In genomic region chr14:102316746-102317563, GRCh38 we compare ENCODE assay signal across 1 cellular context.
TF ChIP-seq lines count a peak whose summit lies in the region.

No MANE protein-coding gene starts in this region.

TF ChIP-seq in HepG2, 621 proteins besides CTCF, POLR2A, EP300 and RAD21 (continued from another document and continues in another):
- peak; percentile 63 for TF ChIP-seq UBTF (CRISPR knock-in tag; IDR thresholded peaks at IDR 0.05)
- TF ChIP-seq ARID3A (IDR thresholded peaks at IDR 0.05; ENCODE audit: low read depth, low read length): no peak
- TF ChIP-seq KLF12 (CRISPR knock-in tag; IDR thresholded peaks at IDR 0.05; ENCODE audit: borderline replicate concordance): peak; percentile 59; the same call in 1 of the 2 replicates
- 0 out of 2 replicates have a peak, but pooled peaks have one; percentile 41 for TF ChIP-seq ZNF136 (CRISPR knock-in tag; IDR thresholded peaks at IDR 0.05; ENCODE audit: low read depth)
- peak; percentile 66; the same call in 1 of the 2 replicates for TF ChIP-seq CAMTA2 (CRISPR knock-in tag; IDR thresholded peaks at IDR 0.05; ENCODE audit: borderline replicate concordance)
- no peak for TF ChIP-seq ZNF773 (CRISPR knock-in tag; IDR thresholded peaks at IDR 0.05; ENCODE audit: borderline replicate concordance)
- TF ChIP-seq HMGXB4 (CRISPR knock-in tag; IDR thresholded peaks at IDR 0.05; ENCODE audit: borderline replicate concordance in 1 of 2, low read depth in 1 of 2): peak; percentile 99
- peak; percentile 74 for TF ChIP-seq KDM1A (CRISPR knock-in tag; IDR thresholded peaks at IDR 0.05)
- TF ChIP-seq ZBTB1 (CRISPR knock-in tag; IDR thresholded peaks at IDR 0.05; ENCODE audit: borderline replicate concordance): no peak
- 0 out of 2 replicates have a peak, but pooled peaks have one; percentile 41 for TF ChIP-seq ZNF558 (CRISPR knock-in tag; IDR thresholded peaks at IDR 0.05; ENCODE audit: borderline replicate concordance)
- no peak for TF ChIP-seq ZNF577 (CRISPR knock-in tag; IDR thresholded peaks at IDR 0.05; ENCODE audit: borderline replicate concordance, low read depth)
- no peak for TF ChIP-seq PBX3 (CRISPR knock-in tag; IDR thresholded peaks at IDR 0.05; ENCODE audit: borderline replicate concordance)
- peak; percentile 86; the same call in 1 of the 2 replicates for TF ChIP-seq ZNF572 (CRISPR knock-in tag; IDR thresholded peaks at IDR 0.05)
- TF ChIP-seq ETV6 (CRISPR knock-in tag; conservative IDR thresholded peaks at IDR 0.05): 0 out of 2 replicates have a peak, but pooled peaks have one; percentile 35
- TF ChIP-seq ZNF512 (CRISPR knock-in tag; IDR thresholded peaks at IDR 0.05): no peak
- no peak for TF ChIP-seq PLRG1 (conservative IDR thresholded peaks at IDR 0.05)
- no peak; the same call in 1 of the 2 replicates for TF ChIP-seq ARHGAP35 (CRISPR knock-in tag; IDR thresholded peaks at IDR 0.05; ENCODE audit: borderline replicate concordance)
- TF ChIP-seq SRSF1 (optimal IDR thresholded peaks at IDR 0.05; ENCODE audit: low read depth, low read length): peak; percentile 59
- no peak for TF ChIP-seq PLSCR1 (CRISPR knock-in tag; IDR thresholded peaks at IDR 0.05; ENCODE audit: borderline replicate concordance)
- TF ChIP-seq DNMT1 (CRISPR knock-in tag; IDR thresholded peaks at IDR 0.05): no peak
- peak; percentile 41; the same call in 1 of the 2 replicates for TF ChIP-seq ZNF772 (CRISPR knock-in tag; IDR thresholded peaks at IDR 0.05)
- peak; percentile 86; the same call in 1 of the 2 replicates for TF ChIP-seq KDM5B (CRISPR knock-in tag; IDR thresholded peaks at IDR 0.05; ENCODE audit: borderline replicate concordance)
- TF ChIP-seq SUZ12 (IDR thresholded peaks at IDR 0.05; ENCODE audit: low read depth, low read length): no peak; the same call in 1 of the 2 replicates
- no peak for TF ChIP-seq ZNF678 (CRISPR knock-in tag; IDR thresholded peaks at IDR 0.05)
- TF ChIP-seq FOXM1 (CRISPR knock-in tag; IDR thresholded peaks at IDR 0.05): no peak
- no peak for TF ChIP-seq ZNF576 (CRISPR knock-in tag; IDR thresholded peaks at IDR 0.05)
- TF ChIP-seq XBP1 (CRISPR knock-in tag; IDR thresholded peaks at IDR 0.05): no peak
- no peak for TF ChIP-seq PHF20 (CRISPR knock-in tag; IDR thresholded peaks at IDR 0.05)
- TF ChIP-seq ISL2 (CRISPR knock-in tag; IDR thresholded peaks at IDR 0.05): 0 out of 2 replicates have a peak, but pooled peaks have one; percentile 56
- TF ChIP-seq RAD51 (IDR thresholded peaks at IDR 0.05; ENCODE audit: borderline replicate concordance): no peak
- TF ChIP-seq ZBTB4 (CRISPR knock-in tag; IDR thresholded peaks at IDR 0.05; ENCODE audit: borderline replicate concordance): no peak
- no peak for TF ChIP-seq EHMT2 (IDR thresholded peaks at IDR 0.05; ENCODE audit: borderline replicate concordance, low read depth, low read length)
- TF ChIP-seq BRD4 (CRISPR knock-in tag; IDR thresholded peaks at IDR 0.05): no peak
- peak; percentile 59; the same call in 1 of the 2 replicates for TF ChIP-seq ATF2 (CRISPR knock-in tag; IDR thresholded peaks at IDR 0.05)
- TF ChIP-seq FOSL1 (CRISPR knock-in tag; IDR thresholded peaks at IDR 0.05; ENCODE audit: borderline replicate concordance): no peak
- TF ChIP-seq HNF1A (IDR thresholded peaks at IDR 0.05; ENCODE audit: low read depth): 0 out of 2 replicates have a peak, but pooled peaks have one; percentile 29
- 0 out of 2 replicates have a peak, but pooled peaks have one; percentile 13 for TF ChIP-seq HNF1A (CRISPR knock-in tag; IDR thresholded peaks at IDR 0.05; ENCODE audit: borderline replicate concordance)
- no peak for TF ChIP-seq ZNF101 (CRISPR knock-in tag; IDR thresholded peaks at IDR 0.05; ENCODE audit: borderline replicate concordance, low read depth)
- peak in 1 of 2 experiments; percentile 95; a peak in 2 of 4 replicates for TF ChIP-seq NR2F1 (CRISPR knock-in tag; IDR thresholded peaks at IDR 0.05)
